ENCODE assay signal across 1 cellular context in genomic region chr1:94327001-94327685, GRCh38.
TF ChIP-seq lines count a peak whose summit lies in the region.

No MANE protein-coding gene starts in this region.

TF ChIP-seq in liver, 16 proteins besides CTCF, POLR2A, EP300 and RAD21 (continued from another document):
- no peak for TF ChIP-seq REST (IDR thresholded peaks at IDR 0.05)
